Comparison of ENCODE assay signal across 21 cellular contexts in the genomic region with DNA sequence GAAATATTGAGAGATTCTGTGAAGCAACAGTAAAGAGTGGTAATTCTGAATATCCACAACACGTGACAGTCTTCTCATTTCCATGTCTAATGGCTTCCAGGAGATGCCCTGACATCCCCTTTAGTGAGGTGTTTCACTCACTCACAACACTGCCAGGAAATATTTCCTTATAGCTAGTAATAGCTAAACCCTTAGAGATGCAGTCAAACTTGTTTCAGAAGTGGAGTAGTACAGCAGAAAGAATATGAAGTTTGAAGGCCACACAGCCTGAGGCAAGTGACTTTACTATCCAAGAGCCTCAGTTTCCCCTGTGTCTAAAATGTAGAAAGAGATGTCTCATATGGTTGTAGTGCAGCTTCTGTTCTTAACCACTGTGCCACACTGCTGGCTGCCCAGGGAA.
DNase-seq lines count a peak whose midpoint lies in the region; ATAC-seq, FAIRE-seq and TF ChIP-seq lines count a peak whose summit lies in the region.
"Had no signal": no experiment of that assay in that cellular context is flagged by ENCODE, and none has a peak within 500 bp of the region (broad histone marks: within the 10 kb centered on the region; RNA-seq: fewer than 3 reads in every experiment).

No MANE protein-coding gene starts in this region.

- ATAC-seq in lower lobe of right lung (no peak), HG02623 (IDR thresholded peaks at IDR 0.05; ENCODE audit: unreplicated experiment) (no peak)
- ATAC-seq: HCT116 had no signal

- H3K36me3 Mint-ChIP-seq in HFFc6 (ENCODE audit: low read depth) = peaks cover 15% of the 10 kb centered on the region; the same call in 1 of the 2 replicates

- H3K9me3 Mint-ChIP-seq in HFFc6 = no peaks in the 10 kb centered on the region
- H3K9me3 Mint-ChIP-seq: CD4-positive, CD25-positive, alpha-beta regulatory T cell had no signal

- in situ Hi-C loops in GM13976 (cut with MboI; ENCODE audit: low sequenced_read_pairs, unreplicated experiment) = no loop called here

- H3K79me2 ChIP-seq in smooth muscle cell (ENCODE audit: low read depth) = no peaks in the 10 kb centered on the region

- DNase-seq in HFFc6 (no peak), bronchial epithelial cell (ENCODE audit: low read depth) (peak; percentile 16), lower lobe of right lung (no peak), smooth muscle cell (lab: John Stamatoyannopoulos, UW; ENCODE audit: unreplicated experiment) (no peak), GM13976 (ENCODE audit: low spot score) (no peak), NK-92 (lab: John Stamatoyannopoulos, UW; ENCODE audit: unreplicated experiment) (no peak)
- DNase-seq: CD4-positive, CD25-positive, alpha-beta regulatory T cell; COR-L47; DND-41; Kasumi-1; NCI-H1417; NCI-H1694 treated with DMSO at 0.1 percent for 48 hours; NCI-H2081 treated with DMSO at 0.1 percent for 48 hours; NCI-H2171 treated with DMSO at 0.1 percent for 48 hours; NCI-H524 treated with DMSO at 0.1 percent for 48 hours; NCI-H82 had no signal

- H3K4me1 ChIP-seq in lower lobe of right lung (peaks cover 42% of the 10 kb centered on the region), smooth muscle cell (ENCODE audit: low read depth) (peaks cover 5% of the 10 kb centered on the region)

- intact Hi-C loops in lower lobe of right lung (cut with DNase I) = no loop called here

- no peak for TF ChIP-seq CTCF in HFFc6 (IDR thresholded peaks at IDR 0.05)
- no peak for TF ChIP-seq CTCF in bronchial epithelial cell (IDR thresholded peaks at IDR 0.05; ENCODE audit: insufficient read depth, low read length, severe bottlenecking)
- TF ChIP-seq CTCF in lower lobe of right lung (IDR thresholded peaks at IDR 0.05) = no peak
- TF ChIP-seq CTCF in smooth muscle cell (IDR thresholded peaks at IDR 0.05; ENCODE audit: borderline replicate concordance, insufficient read depth, poor library complexity, severe bottlenecking) = no peak
- TF ChIP-seq CTCF in GM13976 (IDR thresholded peaks at IDR 0.05; ENCODE audit: borderline replicate concordance, control extremely low read depth, extremely low read depth, insufficient read depth, missing control alignments) = no peak

- H3K4me2 ChIP-seq in smooth muscle cell = no peak overlapping the region

- 72% methylated on average over 1 of the region's 1 CpG for WGBS in smooth muscle cell (ENCODE audit: low lambda C conversion rate)

- no peaks in the 10 kb centered on the region for H4K20me1 ChIP-seq in smooth muscle cell (ENCODE audit: low read depth)

- peaks cover 38% of the 10 kb centered on the region for H3F3A ChIP-seq in smooth muscle cell (ENCODE audit: low read depth)

- H3K27ac Mint-ChIP-seq in HFFc6 = peak overlapping the region; percentile 88; the same call in 1 of the 2 replicates

- H3K9ac ChIP-seq in smooth muscle cell (ENCODE audit: low read depth) = peak overlapping the region; percentile 83

- peak overlapping the region; percentile 56 for H3K27ac ChIP-seq in lower lobe of right lung
- H3K27ac ChIP-seq in smooth muscle cell (ENCODE audit: low read depth) = peak overlapping the region; percentile 97

- no peaks in the 10 kb centered on the region for H3K27me3 ChIP-seq in bronchial epithelial cell (ENCODE audit: control insufficient read depth, insufficient read depth, low read length)
- H3K27me3 ChIP-seq in lower lobe of right lung (ENCODE audit: low read depth) = no peaks in the 10 kb centered on the region
- no peaks in the 10 kb centered on the region for H3K27me3 ChIP-seq in smooth muscle cell (ENCODE audit: low read depth)
- H3K27me3 ChIP-seq: SJSA1 had no signal

- peaks cover 54% of the 10 kb centered on the region for H3K4me1 Mint-ChIP-seq in HFFc6 (ENCODE audit: low read depth)

- H3K36me3 ChIP-seq in bronchial epithelial cell (ENCODE audit: control insufficient read depth, insufficient read depth, low read length) (peaks cover 4% of the 10 kb centered on the region), lower lobe of right lung (peaks cover 63% of the 10 kb centered on the region), smooth muscle cell (ENCODE audit: low read depth) (no peaks in the 10 kb centered on the region)

- H3K4me3 ChIP-seq in bronchial epithelial cell (ENCODE audit: low read depth, low read length) (no peak overlapping the region), lower lobe of right lung (no peak overlapping the region), smooth muscle cell (no peak overlapping the region)
- H3K4me3 ChIP-seq: SJSA1 had no signal

- no peak for FAIRE-seq in bronchial epithelial cell (lab: Jason Lieb, UNC)
- FAIRE-seq: H1, RCC 7860 had no signal

- no peaks in the 10 kb centered on the region for H3K9me3 ChIP-seq in lower lobe of right lung
- H3K9me3 ChIP-seq in smooth muscle cell (replicated peaks; ENCODE audit: low read depth) = no peaks in the 10 kb centered on the region
- H3K9me3 ChIP-seq: SJSA1 had no signal

- peaks cover 1% of the 10 kb centered on the region; the same call in 1 of the 2 replicates for H3K27me3 Mint-ChIP-seq in HFFc6 (ENCODE audit: insufficient read depth)
- H3K27me3 Mint-ChIP-seq: CD4-positive, CD25-positive, alpha-beta regulatory T cell had no signal

- H3K4me3 Mint-ChIP-seq in HFFc6 = no peak overlapping the region
- H3K4me3 Mint-ChIP-seq: CD4-positive, CD25-positive, alpha-beta regulatory T cell had no signal

- no peak overlapping the region for H2AFZ ChIP-seq in smooth muscle cell (ENCODE audit: low read depth)
